Comparison of ENCODE assay signal across 8 cellular contexts in genomic region chr3:72892870-72893269, GRCh38. TPM values are rescaled to one million over a fixed set of nuclear protein-coding genes. Genes with fewer than 3 reads are reported as not detected.
A peak's percentile ranks its signal among the peaks of the same experiment; 100 is the strongest.
DNase-seq lines count a peak whose midpoint lies in the region; ATAC-seq and TF ChIP-seq lines count a peak whose summit lies in the region.

No MANE protein-coding gene starts in this region.

- H3K9me3 ChIP-seq in upper lobe of left lung: no peaks in the 10 kb centered on the region

- H3K9me3 Mint-ChIP-seq in WTC11: no peaks in the 10 kb centered on the region

- no peaks in the 10 kb centered on the region for H3K36me3 Mint-ChIP-seq in WTC11

- H3K4me3 ChIP-seq in BJ (ENCODE audit: low read depth, low read length) (no peak overlapping the region), kidney epithelial cell (ENCODE audit: low read depth, low read length) (no peak overlapping the region), coronary artery (no peak overlapping the region), upper lobe of left lung (no peak overlapping the region)

- TF ChIP-seq EP300 in upper lobe of left lung (IDR thresholded peaks at IDR 0.05): no peak

- H3K4me1 Mint-ChIP-seq in WTC11: peaks cover 22% of the 10 kb centered on the region

- peak overlapping the region in 1 of 2 donors; percentile 55 for H3K27ac ChIP-seq in coronary artery
- H3K27ac ChIP-seq in upper lobe of left lung: no peak overlapping the region

- no peak for TF ChIP-seq POLR2A in upper lobe of left lung (IDR thresholded peaks at IDR 0.05)

- WGBS in upper lobe of left lung, 2 donors: 62 to 65% methylated on average over 4 of the region's 4 CpGs

- ATAC-seq in WTC11 (peak; percentile 66), GM19351 (IDR thresholded peaks at IDR 0.05; ENCODE audit: unreplicated experiment) (no peak), upper lobe of left lung (ENCODE audit: low FRiP score in 2 of 2) (no peak)

- POLR2A ChIA-PET in BJ (lab: Charles Lee) (no interaction called here), HEK293T (lab: Yijun Ruan, JAX) (no interaction called here), WTC11 (lab: Charles Lee) (no interaction called here)

- TF ChIP-seq CTCF in BJ (IDR thresholded peaks at IDR 0.05; ENCODE audit: insufficient read depth, low read depth, low read length) (0 out of 2 replicates have a peak, but pooled peaks have one; percentile 13), WTC11 (IDR thresholded peaks at IDR 0.05) (peak; percentile 70), kidney epithelial cell (IDR thresholded peaks at IDR 0.05; ENCODE audit: insufficient read depth, low read length, poor library complexity, severe bottlenecking) (peak; percentile 37), coronary artery (IDR thresholded peaks at IDR 0.05) (no peak), upper lobe of left lung (IDR thresholded peaks at IDR 0.05) (no peak)

- H3K27ac Mint-ChIP-seq in WTC11: no peak overlapping the region

- no peak overlapping the region for H3K4me3 Mint-ChIP-seq in WTC11

- no peaks in the 10 kb centered on the region for H3K27me3 ChIP-seq in BJ (ENCODE audit: control insufficient read depth, insufficient read depth, low read length)
- no peaks in the 10 kb centered on the region for H3K27me3 ChIP-seq in kidney epithelial cell (ENCODE audit: control insufficient read depth, insufficient read depth, low read length)
- no peaks in the 10 kb centered on the region for H3K27me3 ChIP-seq in upper lobe of left lung

- DNase-seq in BJ (ENCODE audit: low read depth) (no peak), HEK293T (ENCODE audit: extremely low spot score) (peak; percentile 43), WTC11 (ENCODE audit: low spot score) (peak; percentile 75), kidney epithelial cell (ENCODE audit: low read depth) (no peak), coronary artery (ENCODE audit: low spot score) (no peak), upper lobe of left lung (no peak), NCI-H1436 (lab: John Stamatoyannopoulos, UW) (no peak)

- H3K27me3 Mint-ChIP-seq in WTC11 (ENCODE audit: low read depth): peaks cover 46% of the 10 kb centered on the region

- H3K36me3 ChIP-seq in BJ (ENCODE audit: control insufficient read depth, insufficient read depth, low read length) (no peaks in the 10 kb centered on the region), kidney epithelial cell (ENCODE audit: control insufficient read depth, insufficient read depth, low read length) (no peaks in the 10 kb centered on the region), upper lobe of left lung (no peaks in the 10 kb centered on the region)

- CTCF ChIA-PET in BJ (lab: Yijun Ruan, JAX): interaction anchor here (1.2 to 1.8 kb wide), 3 partner anchors 20 to 42 kb away, joined by 3 to 9 read pairs (median 5); no protein-coding TSS in a partner anchor
- CTCF ChIA-PET in HEK293T (lab: Yijun Ruan, JAX): interaction anchor here (0.7 kb wide), 1 partner anchor 567 kb away, joined by 3 read pairs; no protein-coding TSS in a partner anchor
- CTCF ChIA-PET in WTC11 (lab: Charles Lee): interaction anchor here (0.5 to 2.0 kb wide), 27 partner anchors 8 to 1163 kb away, joined by 3 to 22 read pairs (median 4); partner anchors contain the start of gene SHQ1

- H3K4me1 ChIP-seq in upper lobe of left lung: peaks cover 0 to 15% (median 9%) of the 10 kb centered on the region in 4 donors

TF ChIP-seq in HEK293T, 16 proteins besides CTCF, POLR2A, EP300 and RAD21:
- no peak for TF ChIP-seq FOXA1 (IDR thresholded peaks at IDR 0.05)
- no peak for TF ChIP-seq FOXK2 (IDR thresholded peaks at IDR 0.05)

TF ChIP-seq in WTC11, 78 proteins besides CTCF, POLR2A, EP300 and RAD21 (continues in another document):
- TF ChIP-seq HMGXB4 (CRISPR knock-in tag; IDR thresholded peaks at IDR 0.05) (no peak), ZSCAN18 (CRISPR knock-in tag; IDR thresholded peaks at IDR 0.05) (no peak), MAX (CRISPR knock-in tag; IDR thresholded peaks at IDR 0.05) (no peak), RELA (CRISPR knock-in tag; IDR thresholded peaks at IDR 0.05; ENCODE audit: borderline replicate concordance) (no peak), E2F1 (CRISPR knock-in tag; IDR thresholded peaks at IDR 0.05) (no peak), ZNF416 (CRISPR knock-in tag; IDR thresholded peaks at IDR 0.05) (no peak), E2F5 (CRISPR knock-in tag; IDR thresholded peaks at IDR 0.05) (no peak), ZNF425 (CRISPR knock-in tag; conservative IDR thresholded peaks at IDR 0.05) (no peak), OVOL2 (CRISPR knock-in tag; IDR thresholded peaks at IDR 0.05; ENCODE audit: borderline replicate concordance) (no peak), MLX (CRISPR knock-in tag; IDR thresholded peaks at IDR 0.05) (no peak), ZNF671 (CRISPR knock-in tag; IDR thresholded peaks at IDR 0.05) (no peak)

RNA-seq across cellular contexts. Expression of gene GXYLT2, which starts 5.0 kb away (rescaled TPM):
- polyA plus RNA-seq in BJ (2011; rRNA removed): 5.7 and 6.3 TPM in 2 replicates
- 8.6 and 12.8 TPM in 2 replicates for polyA minus RNA-seq in BJ (2011; rRNA and poly(A)+ RNA removed)
- total RNA-seq in WTC11 (2021) (5.3 to 6.5 TPM (median 6.2 TPM) in 3 replicates), kidney epithelial cell (7.4 and 9.3 TPM in 2 replicates), upper lobe of left lung (1 to 10 TPM; 3.3 to 10.0 (median 5.9) TPM)

RNA-seq across cellular contexts. Expression of gene SHQ1, which starts 44.6 kb away (rescaled TPM):
- 9.5 and 14.3 TPM in 2 replicates for polyA plus RNA-seq in BJ (2011; rRNA removed)
- 5.8 and 7.0 TPM in 2 replicates for polyA minus RNA-seq in BJ (2011; rRNA and poly(A)+ RNA removed)
- total RNA-seq in WTC11 (2021) (24.5 to 29.1 TPM (median 27.2 TPM) in 3 replicates), kidney epithelial cell (17.8 and 18.6 TPM in 2 replicates), upper lobe of left lung (10 to 100 TPM; 12.0 to 31.4 (median 19.3) TPM)

Comparison
In these comparisons a context has a peak if more than half of its experiments do, and no peak if none do; other contexts are left out.
1. DNase-seq: peak in HEK293T (single experiment) and WTC11 (single experiment); none in BJ (single experiment), kidney epithelial cell (single experiment), coronary artery (single experiment), upper lobe of left lung (0 of 2) and NCI-H1436 (single experiment).
2. CTCF ChIP-seq: peak in BJ (single experiment), WTC11 (single experiment) and kidney epithelial cell (single experiment); none in coronary artery (single experiment) and upper lobe of left lung (0 of 6).